1 cellular context compared by ENCODE assay signal in the genomic region with DNA sequence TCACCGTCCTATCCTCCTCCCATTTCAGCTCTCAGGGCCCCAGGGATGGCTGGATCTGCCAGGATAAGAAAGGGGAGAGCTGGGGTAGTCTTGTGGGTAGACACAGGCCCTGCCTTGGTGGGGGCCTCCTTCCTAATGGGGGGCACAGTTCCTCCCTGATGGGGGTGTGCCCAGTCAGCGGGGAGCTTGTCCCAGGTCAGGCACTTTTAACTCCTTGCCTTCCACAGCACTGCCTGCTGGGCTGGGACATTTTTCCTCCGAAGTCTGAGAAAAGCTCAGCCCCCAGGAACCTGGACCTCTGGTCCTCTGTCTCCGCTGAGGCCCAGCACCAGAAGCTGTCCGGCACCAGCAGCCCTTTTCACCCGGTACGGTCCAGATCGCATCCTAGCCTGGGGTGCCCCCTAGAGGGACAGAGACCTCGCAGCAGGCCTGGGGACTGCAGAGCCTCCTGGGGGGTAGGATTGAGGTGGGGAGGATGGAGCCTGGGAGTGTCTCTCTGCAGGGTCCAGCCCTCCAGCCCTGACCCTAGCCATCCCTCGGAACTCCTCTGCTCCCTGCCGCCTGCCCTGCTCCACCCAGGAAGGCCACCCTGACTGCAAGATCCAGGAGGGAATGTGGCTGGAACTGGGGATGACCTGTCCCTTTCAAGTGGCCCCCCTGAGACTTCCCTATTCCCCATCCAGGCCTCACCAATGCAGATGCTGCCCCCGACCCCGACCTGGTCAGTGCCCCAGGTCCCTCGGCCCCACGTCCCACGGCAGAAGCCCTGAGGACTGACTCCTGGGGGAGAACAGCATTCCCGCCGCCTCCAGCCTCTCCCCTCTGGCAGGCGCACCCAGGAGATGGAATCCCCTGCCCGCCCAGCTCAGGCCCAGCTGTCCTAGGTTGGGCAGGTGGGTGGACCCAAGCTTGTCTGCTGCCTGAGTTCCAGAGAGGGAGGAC.
TF ChIP-seq lines count a peak whose summit lies in the region.

No MANE protein-coding gene starts in this region.

TF ChIP-seq in HCT116, 20 proteins besides CTCF, POLR2A, EP300 and RAD21 (continued from another document):
- TF ChIP-seq FOSL1 (IDR thresholded peaks at IDR 0.05; ENCODE audit: low read depth) (no peak), MAX (IDR thresholded peaks at IDR 0.05) (no peak), YY1 (IDR thresholded peaks at IDR 0.05; ENCODE audit: extremely low read depth, insufficient replicate concordance, low read depth, low read length) (no peak), ELF1 (IDR thresholded peaks at IDR 0.05; ENCODE audit: borderline replicate concordance, low read depth) (no peak), ZBTB33 (IDR thresholded peaks at IDR 0.05; ENCODE audit: extremely low read depth, insufficient replicate concordance, low read length) (no peak), SP1 (IDR thresholded peaks at IDR 0.05; ENCODE audit: low read depth) (no peak), POLR2AphosphoS5 (IDR thresholded peaks at IDR 0.05; ENCODE audit: low read depth, low read length) (no peak; the same call in 1 of the 2 replicates), ZFX (IDR thresholded peaks at IDR 0.05) (no peak), REST (IDR thresholded peaks at IDR 0.05; ENCODE audit: low read depth) (no peak), ZNF274 (IDR thresholded peaks at IDR 0.05; ENCODE audit: low read depth, low read length) (no peak), EZH2phosphoT487 (IDR thresholded peaks at IDR 0.05; ENCODE audit: borderline replicate concordance) (no peak), EGR1 (IDR thresholded peaks at IDR 0.05; ENCODE audit: low read depth) (no peak), ATF3 (IDR thresholded peaks at IDR 0.05) (no peak)
TF ChIP-seq in HCT116: peak in this region for 0.
